ENCODE assay signal across 8 cellular contexts in genomic region chr6:111642463-111643158, GRCh38. TPM values are rescaled to one million over a fixed set of nuclear protein-coding genes. Genes with fewer than 3 reads are reported as not detected.
A peak's percentile ranks its signal among the peaks of the same experiment; 100 is the strongest.
DNase-seq lines count a peak whose midpoint lies in the region; ATAC-seq, FAIRE-seq and TF ChIP-seq lines count a peak whose summit lies in the region.

No MANE protein-coding gene starts in this region.

- no peaks in the 10 kb centered on the region for H3K9me3 ChIP-seq in left lung
- no peaks in the 10 kb centered on the region for H3K9me3 ChIP-seq in tibial artery

- H3K27ac ChIP-seq in left lung (no peak overlapping the region), tibial artery (no peak overlapping the region)

- H3K4me3 ChIP-seq in left lung = no peak overlapping the region
- H3K4me3 ChIP-seq in tibial artery = no peak overlapping the region

- intact Hi-C loops in left lung (cut with DNase I) = no loop called here
- intact Hi-C loops in tibial artery (cut with DNase I; ENCODE audit: low total_unique reads) = loop anchor here (5.0 to 10.0 kb wide), 2 partner anchors 288 to 385 kb away; a partner anchor contains a TSS

- ATAC-seq in HG03354 (IDR thresholded peaks at IDR 0.05; ENCODE audit: poor library complexity, severe bottlenecking, unreplicated experiment) = peak; percentile 79
- peak; percentile 96 for ATAC-seq in left lung

- no peak for FAIRE-seq in RCC 7860 (lab: Jason Lieb, UNC)

- H3K27me3 ChIP-seq in left lung (no peaks in the 10 kb centered on the region), tibial artery (no peaks in the 10 kb centered on the region)

- no peaks in the 10 kb centered on the region for H3K36me3 ChIP-seq in left lung
- H3K36me3 ChIP-seq in tibial artery = no peaks in the 10 kb centered on the region

- DNase-seq in stimulated activated CD4-positive, alpha-beta T cell treated with anti-CD3 and anti-CD28 coated beads, Interleukin-1b, Interleukin-23, amount 100 ng/mL, for 48 hours = peak; percentile 40
- no peak for DNase-seq in stimulated activated CD4-positive, alpha-beta T cell treated with anti-CD3 and anti-CD28 coated beads, Interleukin-4, amount 100 ng/mL, for 4 hours
- DNase-seq in RCC 7860 (ENCODE audit: low spot score) (peak; percentile 52), cerebellum (ENCODE audit: low spot score) (peak; percentile 17), left lung (peak in 1 of 2 donors; percentile 61), tibial artery (peak; percentile 74 to 83), RKO (ENCODE audit: low spot score) (no peak)

- peaks cover 0 to 8% of the 10 kb centered on the region in 2 donors for H3K4me1 ChIP-seq in left lung
- H3K4me1 ChIP-seq in tibial artery = peaks cover 0 to 7% (median 0%) of the 10 kb centered on the region in 4 donors

- TF ChIP-seq CTCF in left lung (IDR thresholded peaks at IDR 0.05) (peak; percentile 29 to 42), tibial artery (IDR thresholded peaks at IDR 0.05) (peak; percentile 60)

RNA-seq across cellular contexts. Expression of gene TRAF3IP2, which starts 36.9 kb away (rescaled TPM):
- total RNA-seq in cerebellum (7.7 TPM), left lung (10 to 100 TPM; 25.6 to 26.2 TPM)

Comparison
In these comparisons a context has a peak if more than half of its experiments do, and no peak if none do; other contexts are left out.
1. DNase-seq: peak in stimulated activated CD4-positive, alpha-beta T cell treated with anti-CD3 and anti-CD28 coated beads, Interleukin-1b, Interleukin-23, amount 100 ng/mL, for 48 hours (single experiment), RCC 7860 (single experiment), cerebellum (single experiment) and tibial artery (2 of 2); none in stimulated activated CD4-positive, alpha-beta T cell treated with anti-CD3 and anti-CD28 coated beads, Interleukin-4, amount 100 ng/mL, for 4 hours (0 of 2) and RKO (single experiment).